In the genomic region with DNA sequence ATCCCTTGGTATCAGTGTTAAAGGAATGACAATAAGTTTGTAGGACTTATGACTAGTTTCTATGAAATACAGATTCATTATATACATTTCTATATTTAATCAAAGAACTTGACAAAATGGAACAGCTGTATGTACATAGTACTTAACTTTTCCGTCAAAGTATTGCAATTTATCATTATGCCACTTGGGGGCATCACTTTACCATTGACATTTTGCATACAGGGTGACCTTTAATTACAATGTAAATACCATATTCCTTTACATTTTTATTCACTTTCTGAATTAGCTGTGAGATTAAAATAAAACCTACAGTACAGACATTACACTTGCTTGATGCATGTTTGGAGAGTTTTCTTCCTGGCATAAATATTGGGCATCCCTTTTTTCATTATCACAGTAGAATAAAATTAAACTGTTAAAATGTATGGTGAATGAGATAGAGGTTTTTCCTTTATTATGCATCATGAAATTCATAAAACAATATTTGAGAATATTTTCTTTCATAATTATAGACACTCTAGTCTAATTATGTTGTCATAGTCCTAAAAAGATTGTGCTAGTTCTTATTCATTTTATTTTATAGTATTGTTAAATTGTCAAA, we compare ENCODE assay signal across 8 cellular contexts. TPM values are rescaled to one million over a fixed set of nuclear protein-coding genes. Genes with fewer than 3 reads are reported as not detected.
DNase-seq lines count a peak whose midpoint lies in the region; ATAC-seq and TF ChIP-seq lines count a peak whose summit lies in the region.

No MANE protein-coding gene starts in this region.

- H3K4me3 ChIP-seq in AG04450 (ENCODE audit: low read depth, low read length) (no peak overlapping the region), epithelial cell of esophagus (ENCODE audit: low read length) (no peak overlapping the region)

- TF ChIP-seq CTCF in AG04450 (IDR thresholded peaks at IDR 0.05; ENCODE audit: low read depth, low read length) (peak; percentile 63), RWPE1 (conservative IDR thresholded peaks at IDR 0.05; ENCODE audit: low read depth) (peak; percentile 73), epithelial cell of esophagus (IDR thresholded peaks at IDR 0.05; ENCODE audit: insufficient read depth, low read depth, low read length, missing control alignments) (peak; percentile 57), osteocyte (IDR thresholded peaks at IDR 0.05) (peak; percentile 70)

- H3K4me3 Mint-ChIP-seq in osteocyte (ENCODE audit: unreplicated experiment) = no peak overlapping the region

- peaks cover 4% of the 10 kb centered on the region for H3K36me3 Mint-ChIP-seq in osteocyte (ENCODE audit: unreplicated experiment)

- CTCF ChIA-PET in AG04450 (lab: Charles Lee) (interaction anchor here (0.6 to 2.1 kb wide), 21 partner anchors 8 to 1001 kb away, joined by 3 to 16 read pairs (median 5); a partner anchor contains a TSS), RWPE1 (lab: Yijun Ruan, JAX) (interaction anchor here (0.6 to 1.0 kb wide), 5 partner anchors 33 to 1603 kb away, joined by 3 to 5 read pairs (median 3); no protein-coding TSS in a partner anchor)

- no peak for DNase-seq in AG04450 (ENCODE audit: low read depth, low spot score)
- DNase-seq in GM03348 (ENCODE audit: low spot score) = peak; percentile 42
- DNase-seq in HuH-7.5 (ENCODE audit: low spot score) = peak; percentile 17
- peak; percentile 33 for DNase-seq in RWPE1 (ENCODE audit: low spot score)
- peak; percentile 61 for DNase-seq in epithelial cell of esophagus (ENCODE audit: low read depth)
- no peak for DNase-seq in osteocyte (ENCODE audit: extremely low spot score, unreplicated experiment)
- DNase-seq in HuH-7 (ENCODE audit: low spot score) = no peak

- no peak for ATAC-seq in HG02840 (IDR thresholded peaks at IDR 0.05; ENCODE audit: low FRiP score, unreplicated experiment)

- no peaks in the 10 kb centered on the region for H3K27me3 ChIP-seq in AG04450 (ENCODE audit: control insufficient read depth, insufficient read depth, low read length)

- no peaks in the 10 kb centered on the region for H3K27me3 Mint-ChIP-seq in osteocyte (ENCODE audit: unreplicated experiment)

- no peak overlapping the region for H3K27ac ChIP-seq in AG04450 (ENCODE audit: low read depth, low read length)
- H3K27ac ChIP-seq in RWPE1 = no peak overlapping the region

- no peak overlapping the region for H3K27ac Mint-ChIP-seq in osteocyte (ENCODE audit: unreplicated experiment)

- POLR2A ChIA-PET in AG04450 (lab: Yijun Ruan, JAX) (interaction anchor here (0.8 kb wide), 1 partner anchor 348 kb away, joined by 3 read pairs; a partner anchor contains a TSS), RWPE1 (lab: Yijun Ruan, JAX; ENCODE audit: low non-redundant PET) (no interaction called here)

- H3K4me1 Mint-ChIP-seq in osteocyte (ENCODE audit: unreplicated experiment) = peaks cover 4% of the 10 kb centered on the region

- H3K9me3 ChIP-seq in AG04450 (ENCODE audit: control insufficient read depth, insufficient read depth, low read length) = no peaks in the 10 kb centered on the region

- no peaks in the 10 kb centered on the region for H3K9me3 Mint-ChIP-seq in osteocyte (ENCODE audit: unreplicated experiment)

RNA-seq across cellular contexts. Expression of a gene that starts 6.9 kb away (rescaled TPM):
- polyA plus RNA-seq in AG04450 (2011; rRNA removed) = 3.2 and 4.0 TPM in 2 replicates
- polyA minus RNA-seq in AG04450 (2011; rRNA and poly(A)+ RNA removed) = 2.0 and 2.3 TPM in 2 replicates
- total RNA-seq in osteocyte = 5.1 and 6.2 TPM in 2 replicates

RNA-seq across cellular contexts. Expression of a gene that starts 7.0 kb away (rescaled TPM):
- 6.4 and 8.5 TPM in 2 replicates for polyA plus RNA-seq in AG04450 (2011; rRNA removed)
- 8.8 and 13.1 TPM in 2 replicates for polyA minus RNA-seq in AG04450 (2011; rRNA and poly(A)+ RNA removed)
- total RNA-seq in osteocyte = 6.2 and 6.6 TPM in 2 replicates

Comparison
In these comparisons a context has a peak if more than half of its experiments do, and no peak if none do; other contexts are left out.
1. DNase-seq: peak in GM03348 (single experiment), HuH-7.5 (single experiment), RWPE1 (single experiment) and epithelial cell of esophagus (single experiment); none in AG04450 (single experiment), osteocyte (single experiment) and HuH-7 (single experiment).
2. Peak in every context shown above with its lines, with median percentiles within 50 percentile points of each other: CTCF ChIP-seq.